ENCODE assay signal across 2 cellular contexts in genomic region chr22:30061094-30061493, GRCh38. TPM values are rescaled to one million over a fixed set of nuclear protein-coding genes. Genes with fewer than 3 reads are reported as not detected.
"Had no signal": no experiment of that assay in that cellular context is flagged by ENCODE, and none has a peak within 500 bp of the region (broad histone marks: within the 10 kb centered on the region; RNA-seq: fewer than 3 reads in every experiment).

No MANE protein-coding gene starts in this region.

RNA-seq across cellular contexts. Expression of gene HORMAD2, which starts 19.2 kb away (rescaled TPM):
- total RNA-seq: G401, GM12878 had no signal
